Comparison of ENCODE assay signal across 1 cellular context in the genomic region with DNA sequence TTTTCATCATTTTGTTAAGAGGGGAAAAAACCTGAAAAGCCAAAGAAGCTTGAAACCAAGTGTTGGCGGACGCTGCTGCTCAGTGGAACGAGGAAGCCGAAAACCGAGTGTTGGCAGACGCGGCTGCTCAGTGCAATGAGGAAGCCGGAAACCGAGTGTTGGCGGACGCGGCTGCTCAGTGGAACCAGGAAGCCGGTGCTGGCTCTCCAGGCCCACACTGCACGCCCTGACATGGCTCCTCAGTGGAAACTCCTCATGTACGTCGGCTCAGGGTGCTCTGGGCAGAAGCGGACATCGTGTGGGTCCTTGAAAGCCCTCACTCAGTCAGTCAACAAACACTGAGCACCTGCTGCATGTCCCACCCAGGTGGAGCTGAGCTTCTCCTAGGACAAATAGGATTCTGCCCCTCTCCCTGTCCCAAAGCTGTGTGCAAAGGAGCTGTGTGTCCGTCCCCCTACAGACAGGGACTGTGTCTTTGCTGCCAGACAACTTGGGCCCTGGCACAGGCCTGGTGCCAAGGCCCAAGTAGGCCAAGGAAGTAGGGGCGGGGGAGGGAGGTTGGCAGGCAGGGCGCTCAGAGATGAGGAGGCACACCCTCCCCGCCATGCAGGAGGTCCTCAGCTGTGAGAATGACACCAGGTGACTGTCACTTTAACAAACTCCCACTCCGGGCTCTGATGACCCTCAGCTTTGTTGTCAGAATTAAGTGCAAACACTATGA.
TF ChIP-seq lines count a peak whose summit lies in the region.

No MANE protein-coding gene starts in this region.

TF ChIP-seq in WTC11, 78 proteins besides CTCF, POLR2A, EP300 and RAD21 (continued from another document):
- no peak for TF ChIP-seq NR1H2 (CRISPR knock-in tag; IDR thresholded peaks at IDR 0.05)
- no peak for TF ChIP-seq TCF7 (CRISPR knock-in tag; IDR thresholded peaks at IDR 0.05; ENCODE audit: low read depth)
- no peak for TF ChIP-seq SMAD4 (CRISPR knock-in tag; IDR thresholded peaks at IDR 0.05)
- TF ChIP-seq ZNF219 (CRISPR knock-in tag; IDR thresholded peaks at IDR 0.05; ENCODE audit: borderline replicate concordance), result no peak
- no peak for TF ChIP-seq FOXP1 (CRISPR knock-in tag; IDR thresholded peaks at IDR 0.05; ENCODE audit: borderline replicate concordance)
- TF ChIP-seq ZNF416 (CRISPR knock-in tag; IDR thresholded peaks at IDR 0.05), result no peak
- TF ChIP-seq, protein P1, sequence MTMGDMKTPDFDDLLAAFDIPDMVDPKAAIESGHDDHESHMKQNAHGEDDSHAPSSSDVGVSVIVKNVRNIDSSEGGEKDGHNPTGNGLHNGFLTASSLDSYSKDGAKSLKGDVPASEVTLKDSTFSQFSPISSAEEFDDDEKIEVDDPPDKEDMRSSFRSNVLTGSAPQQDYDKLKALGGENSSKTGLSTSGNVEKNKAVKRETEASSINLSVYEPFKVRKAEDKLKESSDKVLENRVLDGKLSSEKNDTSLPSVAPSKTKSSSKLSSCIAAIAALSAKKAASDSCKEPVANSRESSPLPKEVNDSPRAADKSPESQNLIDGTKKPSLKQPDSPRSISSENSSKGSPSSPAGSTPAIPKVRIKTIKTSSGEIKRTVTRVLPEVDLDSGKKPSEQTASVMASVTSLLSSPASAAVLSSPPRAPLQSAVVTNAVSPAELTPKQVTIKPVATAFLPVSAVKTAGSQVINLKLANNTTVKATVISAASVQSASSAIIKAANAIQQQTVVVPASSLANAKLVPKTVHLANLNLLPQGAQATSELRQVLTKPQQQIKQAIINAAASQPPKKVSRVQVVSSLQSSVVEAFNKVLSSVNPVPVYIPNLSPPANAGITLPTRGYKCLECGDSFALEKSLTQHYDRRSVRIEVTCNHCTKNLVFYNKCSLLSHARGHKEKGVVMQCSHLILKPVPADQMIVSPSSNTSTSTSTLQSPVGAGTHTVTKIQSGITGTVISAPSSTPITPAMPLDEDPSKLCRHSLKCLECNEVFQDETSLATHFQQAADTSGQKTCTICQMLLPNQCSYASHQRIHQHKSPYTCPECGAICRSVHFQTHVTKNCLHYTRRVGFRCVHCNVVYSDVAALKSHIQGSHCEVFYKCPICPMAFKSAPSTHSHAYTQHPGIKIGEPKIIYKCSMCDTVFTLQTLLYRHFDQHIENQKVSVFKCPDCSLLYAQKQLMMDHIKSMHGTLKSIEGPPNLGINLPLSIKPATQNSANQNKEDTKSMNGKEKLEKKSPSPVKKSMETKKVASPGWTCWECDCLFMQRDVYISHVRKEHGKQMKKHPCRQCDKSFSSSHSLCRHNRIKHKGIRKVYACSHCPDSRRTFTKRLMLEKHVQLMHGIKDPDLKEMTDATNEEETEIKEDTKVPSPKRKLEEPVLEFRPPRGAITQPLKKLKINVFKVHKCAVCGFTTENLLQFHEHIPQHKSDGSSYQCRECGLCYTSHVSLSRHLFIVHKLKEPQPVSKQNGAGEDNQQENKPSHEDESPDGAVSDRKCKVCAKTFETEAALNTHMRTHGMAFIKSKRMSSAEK (CRISPR knock-in tag; IDR thresholded peaks at IDR 0.05; ENCODE audit: borderline replicate concordance), result no peak
- TF ChIP-seq, protein P2, sequence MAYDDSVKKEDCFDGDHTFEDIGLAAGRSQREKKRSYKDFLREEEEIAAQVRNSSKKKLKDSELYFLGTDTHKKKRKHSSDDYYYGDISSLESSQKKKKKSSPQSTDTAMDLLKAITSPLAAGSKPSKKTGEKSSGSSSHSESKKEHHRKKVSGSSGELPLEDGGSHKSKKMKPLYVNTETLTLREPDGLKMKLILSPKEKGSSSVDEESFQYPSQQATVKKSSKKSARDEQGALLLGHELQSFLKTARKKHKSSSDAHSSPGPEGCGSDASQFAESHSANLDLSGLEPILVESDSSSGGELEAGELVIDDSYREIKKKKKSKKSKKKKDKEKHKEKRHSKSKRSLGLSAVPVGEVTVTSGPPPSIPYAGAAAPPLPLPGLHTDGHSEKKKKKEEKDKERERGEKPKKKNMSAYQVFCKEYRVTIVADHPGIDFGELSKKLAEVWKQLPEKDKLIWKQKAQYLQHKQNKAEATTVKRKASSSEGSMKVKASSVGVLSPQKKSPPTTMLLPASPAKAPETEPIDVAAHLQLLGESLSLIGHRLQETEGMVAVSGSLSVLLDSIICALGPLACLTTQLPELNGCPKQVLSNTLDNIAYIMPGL (CRISPR knock-in tag; IDR thresholded peaks at IDR 0.05), result no peak
- TF ChIP-seq, protein P3, sequence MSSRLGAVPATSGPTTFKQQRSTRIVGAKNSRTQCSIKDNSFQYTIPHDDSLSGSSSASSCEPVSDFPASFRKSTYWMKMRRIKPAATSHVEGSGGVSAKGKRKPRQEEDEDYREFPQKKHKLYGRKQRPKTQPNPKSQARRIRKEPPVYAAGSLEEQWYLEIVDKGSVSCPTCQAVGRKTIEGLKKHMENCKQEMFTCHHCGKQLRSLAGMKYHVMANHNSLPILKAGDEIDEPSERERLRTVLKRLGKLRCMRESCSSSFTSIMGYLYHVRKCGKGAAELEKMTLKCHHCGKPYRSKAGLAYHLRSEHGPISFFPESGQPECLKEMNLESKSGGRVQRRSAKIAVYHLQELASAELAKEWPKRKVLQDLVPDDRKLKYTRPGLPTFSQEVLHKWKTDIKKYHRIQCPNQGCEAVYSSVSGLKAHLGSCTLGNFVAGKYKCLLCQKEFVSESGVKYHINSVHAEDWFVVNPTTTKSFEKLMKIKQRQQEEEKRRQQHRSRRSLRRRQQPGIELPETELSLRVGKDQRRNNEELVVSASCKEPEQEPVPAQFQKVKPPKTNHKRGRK (CRISPR knock-in tag; IDR thresholded peaks at IDR 0.05; ENCODE audit: borderline replicate concordance), result no peak
- no peak for TF ChIP-seq NR3C1 (CRISPR knock-in tag; conservative IDR thresholded peaks at IDR 0.05; ENCODE audit: low read depth)
- no peak for TF ChIP-seq GABPB1 (CRISPR knock-in tag; IDR thresholded peaks at IDR 0.05)
- TF ChIP-seq ZNF671 (CRISPR knock-in tag; IDR thresholded peaks at IDR 0.05), result no peak
